Comparison of ENCODE assay signal across 17 cellular contexts in the genomic region with DNA sequence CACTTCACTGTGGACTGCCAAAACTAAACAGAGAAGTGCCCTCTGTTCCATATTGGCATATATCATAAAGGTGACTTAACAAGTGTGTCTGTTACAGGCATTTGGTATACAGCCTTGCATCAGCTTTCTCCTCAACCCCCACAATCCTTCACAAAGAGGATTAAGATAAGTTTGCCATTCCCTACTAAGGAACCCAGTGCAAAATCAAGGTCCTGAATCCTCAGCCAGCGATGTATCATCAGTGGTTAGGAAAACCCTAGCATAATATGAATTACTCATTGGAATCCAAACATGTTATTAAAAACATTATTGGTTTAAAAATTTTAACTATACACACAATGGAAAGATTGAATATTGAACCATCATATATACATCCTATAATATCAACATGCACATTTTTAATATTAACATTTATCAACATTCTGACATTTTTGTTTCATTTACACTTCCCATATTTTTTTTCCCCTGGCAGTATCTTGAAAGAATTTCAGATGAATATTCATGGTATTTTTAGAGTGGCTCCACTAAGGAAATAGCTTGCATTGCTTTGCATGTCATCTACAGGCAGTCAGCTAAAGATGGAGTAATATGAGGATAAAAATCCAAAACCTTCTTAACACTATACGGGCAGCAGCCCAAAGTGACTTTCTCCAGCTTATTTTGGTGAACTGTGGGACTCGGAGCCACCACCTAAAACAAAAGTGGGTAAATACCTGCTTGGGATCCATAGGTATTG.
"Had no signal": no experiment of that assay in that cellular context is flagged by ENCODE, and none has a peak within 500 bp of the region (broad histone marks: within the 10 kb centered on the region; RNA-seq: fewer than 3 reads in every experiment).

No MANE protein-coding gene starts in this region.

- H3K9me3 ChIP-seq: colonic mucosa, esophagus muscularis mucosa, upper lobe of right lung had no signal

- H3K27me3 Mint-ChIP-seq: activated CD4-positive, alpha-beta T cell treated with anti-CD3 and anti-CD28 coated beads, Interleukin-2, amount 10 ng/mL, durations not matched to agents 7 days and 5 days; activated naive CD8-positive, alpha-beta T cell treated with anti-CD3 and anti-CD28 coated beads, Interleukin-2, amount 10 ng/mL, durations not matched to agents 7 days and 5 days; natural killer cell treated with Interleukin-12 subunit alpha and Interleukin-12 subunit beta and Interleukin-15 and Interleukin-18, amount 100 ng/mL, for 72 hours; progenitor cell of endocrine pancreas; stimulated activated naive CD8-positive, alpha-beta T cell treated with anti-CD3 and anti-CD28 coated beads, Interleukin-15, amount 100 ng/mL, for 72 hours had no signal

- H3K36me3 Mint-ChIP-seq: activated naive CD8-positive, alpha-beta T cell treated with anti-CD3 and anti-CD28 coated beads, Interleukin-2, amount 10 ng/mL, durations not matched to agents 7 days and 5 days; natural killer cell treated with Interleukin-12 subunit alpha and Interleukin-12 subunit beta and Interleukin-15 and Interleukin-18, amount 100 ng/mL, for 72 hours had no signal

- H3K36me3 ChIP-seq: colonic mucosa, esophagus muscularis mucosa, upper lobe of right lung had no signal

- DNase-seq: activated CD4-positive, alpha-beta T cell treated with anti-CD3 and anti-CD28 coated beads, Interleukin-2, amount 10 ng/mL, durations not matched to agents 7 days and 5 days; activated CD4-positive, CD25-positive, alpha-beta regulatory T cell; activated CD8-positive, alpha-beta memory T cell treated with anti-CD3 and anti-CD28 coated beads, Interleukin-2, amount 50 U/mL, for 48 hours; activated gamma-delta T cell treated with Interleukin-2 at 50 U/mL for 16 hours; activated naive CD8-positive, alpha-beta T cell treated with anti-CD3 and anti-CD28 coated beads, Interleukin-2, amount 10 ng/mL, durations not matched to agents 7 days and 5 days; activated T-cell treated with anti-CD3 and anti-CD28 coated beads, Interleukin-2, amount 50 U/mL, for 72 hours; caudate nucleus; colonic mucosa; hypothalamus; nucleus accumbens; right cardiac atrium; stimulated activated naive CD8-positive, alpha-beta T cell treated with anti-CD3 and anti-CD28 coated beads, Interleukin-15, amount 100 ng/mL, for 72 hours; upper lobe of right lung had no signal

- H3K27ac Mint-ChIP-seq: activated CD4-positive, alpha-beta T cell treated with anti-CD3 and anti-CD28 coated beads, Interleukin-2, amount 10 ng/mL, durations not matched to agents 7 days and 5 days; activated naive CD8-positive, alpha-beta T cell treated with anti-CD3 and anti-CD28 coated beads, Interleukin-2, amount 10 ng/mL, durations not matched to agents 7 days and 5 days; activated T-cell treated with anti-CD3 and anti-CD28 coated beads, Interleukin-2, amount 50 U/mL, for 72 hours; natural killer cell treated with Interleukin-12 subunit alpha and Interleukin-12 subunit beta and Interleukin-15 and Interleukin-18, amount 100 ng/mL, for 72 hours; progenitor cell of endocrine pancreas; stimulated activated naive CD8-positive, alpha-beta T cell treated with anti-CD3 and anti-CD28 coated beads, Interleukin-15, amount 100 ng/mL, for 72 hours; T-helper 2 cell treated with Interferon-gamma antibody and Interleukin-4, amounts not matched to agents 5 μg/mL and 100 μg/mL, for 36 hours had no signal

- H3K4me1 Mint-ChIP-seq: activated CD4-positive, alpha-beta T cell treated with anti-CD3 and anti-CD28 coated beads, Interleukin-2, amount 10 ng/mL, durations not matched to agents 7 days and 5 days; activated naive CD8-positive, alpha-beta T cell treated with anti-CD3 and anti-CD28 coated beads, Interleukin-2, amount 10 ng/mL, durations not matched to agents 7 days and 5 days; stimulated activated naive CD8-positive, alpha-beta T cell treated with anti-CD3 and anti-CD28 coated beads, Interleukin-15, amount 100 ng/mL, for 72 hours had no signal

- H3K4me1 ChIP-seq: colonic mucosa, esophagus muscularis mucosa, upper lobe of right lung had no signal

- H3K27me3 ChIP-seq: colonic mucosa, esophagus muscularis mucosa, upper lobe of right lung had no signal

- H3K27ac ChIP-seq: colonic mucosa, esophagus muscularis mucosa, upper lobe of right lung had no signal

- H3K4me3 ChIP-seq: colonic mucosa, esophagus muscularis mucosa, upper lobe of right lung had no signal

- H3K4me3 Mint-ChIP-seq: activated CD4-positive, alpha-beta T cell treated with anti-CD3 and anti-CD28 coated beads, Interleukin-2, amount 10 ng/mL, durations not matched to agents 7 days and 5 days; activated naive CD8-positive, alpha-beta T cell treated with anti-CD3 and anti-CD28 coated beads, Interleukin-2, amount 10 ng/mL, durations not matched to agents 7 days and 5 days; activated T-cell treated with anti-CD3 and anti-CD28 coated beads, Interleukin-2, amount 50 U/mL, for 72 hours; natural killer cell treated with Interleukin-12 subunit alpha and Interleukin-12 subunit beta and Interleukin-15 and Interleukin-18, amount 100 ng/mL, for 72 hours; stimulated activated naive CD8-positive, alpha-beta T cell treated with anti-CD3 and anti-CD28 coated beads, Interleukin-15, amount 100 ng/mL, for 72 hours; T-helper 2 cell treated with Interferon-gamma antibody and Interleukin-4, amounts not matched to agents 5 μg/mL and 100 μg/mL, for 36 hours had no signal
